1 cellular context compared by ENCODE assay signal in genomic region chr6:108200631-108201030, GRCh38.
TF ChIP-seq lines count a peak whose summit lies in the region.

No MANE protein-coding gene starts in this region.

TF ChIP-seq in HepG2, 621 proteins besides CTCF, POLR2A, EP300 and RAD21 (continued from another document and continues in another):
- TF ChIP-seq PAXIP1 (CRISPR knock-in tag; conservative IDR thresholded peaks at IDR 0.05) (peak; percentile 51), ZNF160 (CRISPR knock-in tag; IDR thresholded peaks at IDR 0.05) (no peak), PRDM15 (CRISPR knock-in tag; IDR thresholded peaks at IDR 0.05) (no peak), HDAC2 (CRISPR knock-in tag; IDR thresholded peaks at IDR 0.05) (peak; percentile 49; the same call in 1 of the 2 replicates), SOX13 (IDR thresholded peaks at IDR 0.05) (no peak), SOX13 (CRISPR knock-in tag; conservative IDR thresholded peaks at IDR 0.05 in 1 of 2, IDR thresholded peaks at IDR 0.05 in 1 of 2) (peak in 1 of 2 experiments; percentile 46; a peak in 2 of 4 replicates), ATF3 (CRISPR knock-in tag; IDR thresholded peaks at IDR 0.05) (no peak), ZNF235 (CRISPR knock-in tag; IDR thresholded peaks at IDR 0.05; ENCODE audit: borderline replicate concordance) (no peak), CHD4 (IDR thresholded peaks at IDR 0.05; ENCODE audit: borderline replicate concordance, low read length) (no peak), ZNF792 (CRISPR knock-in tag; IDR thresholded peaks at IDR 0.05) (no peak), ZNF598 (CRISPR knock-in tag; IDR thresholded peaks at IDR 0.05; ENCODE audit: borderline replicate concordance) (0 out of 2 replicates have a peak, but pooled peaks have one; percentile 22), ZNF639 (CRISPR knock-in tag; conservative IDR thresholded peaks at IDR 0.05) (no peak), HDAC6 (IDR thresholded peaks at IDR 0.05; ENCODE audit: low read depth, low read length) (no peak), MIXL1 (CRISPR knock-in tag; IDR thresholded peaks at IDR 0.05) (0 out of 2 replicates have a peak, but pooled peaks have one; percentile 18), ZNF317 (CRISPR knock-in tag; IDR thresholded peaks at IDR 0.05) (no peak), PAX8 (CRISPR knock-in tag; IDR thresholded peaks at IDR 0.05; ENCODE audit: borderline replicate concordance) (no peak), CREM (IDR thresholded peaks at IDR 0.05) (no peak), CREM (CRISPR knock-in tag; IDR thresholded peaks at IDR 0.05) (no peak), CBX5 (CRISPR knock-in tag; IDR thresholded peaks at IDR 0.05; ENCODE audit: borderline replicate concordance) (no peak), ZNF431 (CRISPR knock-in tag; IDR thresholded peaks at IDR 0.05; ENCODE audit: borderline replicate concordance, low read depth) (no peak), ZNF777 (CRISPR knock-in tag; IDR thresholded peaks at IDR 0.05) (no peak), FOSL2 (CRISPR knock-in tag; IDR thresholded peaks at IDR 0.05) (peak; percentile 71), ZSCAN20 (CRISPR knock-in tag; IDR thresholded peaks at IDR 0.05; ENCODE audit: borderline replicate concordance) (no peak), ZNF143 (CRISPR knock-in tag; IDR thresholded peaks at IDR 0.05) (no peak), TFAP4 (IDR thresholded peaks at IDR 0.05; ENCODE audit: borderline replicate concordance, low read depth) (no peak), ZNF501 (CRISPR knock-in tag; IDR thresholded peaks at IDR 0.05) (peak; percentile 44; the same call in 1 of the 2 replicates), ZNF629 (CRISPR knock-in tag; conservative IDR thresholded peaks at IDR 0.05) (no peak), ZNF362 (CRISPR knock-in tag; IDR thresholded peaks at IDR 0.05; ENCODE audit: borderline replicate concordance) (no peak), NR0B2 (CRISPR knock-in tag; IDR thresholded peaks at IDR 0.05) (no peak), ZNF512B (CRISPR knock-in tag; IDR thresholded peaks at IDR 0.05; ENCODE audit: borderline replicate concordance) (no peak), ZNF550 (CRISPR knock-in tag; IDR thresholded peaks at IDR 0.05; ENCODE audit: borderline replicate concordance) (no peak), TEAD3 (CRISPR knock-in tag; optimal IDR thresholded peaks at IDR 0.05; ENCODE audit: borderline replicate concordance) (peak; percentile 55), CENPBD1 (CRISPR knock-in tag; IDR thresholded peaks at IDR 0.05; ENCODE audit: borderline replicate concordance, low read depth) (no peak), SNAPC5 (CRISPR knock-in tag; IDR thresholded peaks at IDR 0.05; ENCODE audit: borderline replicate concordance) (no peak), HNRNPL (IDR thresholded peaks at IDR 0.05; ENCODE audit: low read depth, low read length) (peak; percentile 89), ERF (CRISPR knock-in tag; IDR thresholded peaks at IDR 0.05) (no peak; the same call in 1 of the 2 replicates), ZFP36L1 (CRISPR knock-in tag; IDR thresholded peaks at IDR 0.05) (no peak), MTERF4 (CRISPR knock-in tag; IDR thresholded peaks at IDR 0.05) (no peak), SOX5 (CRISPR knock-in tag; IDR thresholded peaks at IDR 0.05; ENCODE audit: borderline replicate concordance) (0 out of 2 replicates have a peak, but pooled peaks have one; percentile 25), ZC3H4 (CRISPR knock-in tag; IDR thresholded peaks at IDR 0.05; ENCODE audit: borderline replicate concordance) (no peak), USF2 (IDR thresholded peaks at IDR 0.05; ENCODE audit: low read depth, low read length) (no peak), USF2 (CRISPR knock-in tag; IDR thresholded peaks at IDR 0.05; ENCODE audit: borderline replicate concordance) (no peak), SMAD3 (CRISPR knock-in tag; IDR thresholded peaks at IDR 0.05) (no peak), MBNL3 (CRISPR knock-in tag; conservative IDR thresholded peaks at IDR 0.05) (no peak)
